In the genomic region with DNA sequence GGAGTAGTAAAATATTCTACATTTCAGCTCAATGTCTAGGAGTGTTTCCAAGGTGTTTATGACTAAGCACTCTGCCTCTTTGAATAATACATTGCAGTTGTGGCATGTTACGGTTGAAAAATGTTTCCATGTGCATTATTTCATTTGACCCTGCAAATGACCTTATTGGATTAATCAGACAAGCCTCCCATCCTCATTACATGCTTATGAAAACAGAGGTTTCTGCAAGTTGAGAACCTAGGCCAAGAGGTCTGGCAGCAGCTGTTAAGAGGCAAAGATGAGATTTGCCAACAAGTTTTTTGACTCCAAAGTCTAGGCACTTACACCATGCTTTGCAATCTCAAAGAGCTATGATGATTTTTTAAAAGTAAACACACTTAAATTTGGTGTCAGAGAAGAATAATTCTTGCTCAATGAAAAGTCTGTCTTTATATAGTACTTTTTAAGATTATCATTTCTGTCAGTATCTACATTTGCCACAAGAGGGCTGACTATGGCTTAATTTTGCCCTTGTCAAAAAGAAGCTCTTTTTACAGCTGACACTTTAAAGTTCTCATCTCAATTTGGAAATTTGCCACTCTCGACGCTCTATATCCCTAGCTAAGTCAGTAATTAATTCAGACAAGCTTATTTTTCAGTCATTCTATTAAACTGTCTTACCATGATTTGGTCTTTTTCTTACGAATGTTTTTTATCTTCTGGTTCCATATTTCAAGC, we compare ENCODE assay signal across 11 cellular contexts.
A peak's percentile ranks its signal among the peaks of the same experiment; 100 is the strongest.
DNase-seq lines count a peak whose midpoint lies in the region; ATAC-seq and TF ChIP-seq lines count a peak whose summit lies in the region.
"Had no signal": no experiment of that assay in that cellular context is flagged by ENCODE, and none has a peak within 500 bp of the region (broad histone marks: within the 10 kb centered on the region; RNA-seq: fewer than 3 reads in every experiment).

No MANE protein-coding gene starts in this region.

- H3K9ac ChIP-seq in Karpas-422 (ENCODE audit: low read length) (no peak overlapping the region), adipocyte (ENCODE audit: low read length) (no peak overlapping the region)

- no peaks in the 10 kb centered on the region for H3K4me1 Mint-ChIP-seq in nephron
- H3K4me1 Mint-ChIP-seq: central memory CD8-positive, alpha-beta T cell had no signal

- DNase-seq in GM03348 (ENCODE audit: low spot score) (peak; percentile 33), Karpas-422 (peak; percentile 58), adipocyte (ENCODE audit: low read depth) (peak; percentile 70), GF-D8 (lab: John Stamatoyannopoulos, UW) (no peak)
- no peak for DNase-seq in stimulated activated CD4-positive, alpha-beta T cell treated with anti-CD3 and anti-CD28 coated beads, Interleukin-4, amount 100 ng/mL, for 1 hour
- DNase-seq: posterior cingulate gyrus had no signal

- peaks cover 14% of the 10 kb centered on the region for H3K27me3 Mint-ChIP-seq in nephron (ENCODE audit: low read depth)
- H3K27me3 Mint-ChIP-seq: central memory CD8-positive, alpha-beta T cell had no signal

- no peaks in the 10 kb centered on the region for H4K20me1 ChIP-seq in Karpas-422 (ENCODE audit: insufficient read depth, low read depth, low read length)

- no peaks in the 10 kb centered on the region for H3K36me3 ChIP-seq in Karpas-422 (ENCODE audit: insufficient read depth, low read length)
- no peaks in the 10 kb centered on the region for H3K36me3 ChIP-seq in adipocyte (ENCODE audit: control insufficient read depth, insufficient read depth, low read length, severe bottlenecking)
- H3K36me3 ChIP-seq: tibial nerve had no signal

- H3K4me1 ChIP-seq in Karpas-422 (ENCODE audit: low read length) (no peaks in the 10 kb centered on the region), adipocyte (ENCODE audit: control insufficient read depth, insufficient read depth, low read length) (peaks cover 10% of the 10 kb centered on the region)
- H3K4me1 ChIP-seq: tibial nerve had no signal

- H3K4me2 ChIP-seq in Karpas-422 (ENCODE audit: low read depth, low read length, poor library complexity, severe bottlenecking) = no peak overlapping the region

- peak; percentile 50 to 69 (median 52) for TF ChIP-seq CTCF in nephron (IDR thresholded peaks at IDR 0.05; ENCODE audit: unreplicated experiment in 3 of 3)

- H3K36me3 Mint-ChIP-seq in nephron (ENCODE audit: low read depth) = no peaks in the 10 kb centered on the region

- no peaks in the 10 kb centered on the region for H3K9me2 ChIP-seq in Karpas-422 (replicated peaks; ENCODE audit: insufficient read depth, low read length)

- H3K27me3 ChIP-seq in Karpas-422 (ENCODE audit: low read length) (no peaks in the 10 kb centered on the region), adipocyte (replicated peaks; ENCODE audit: control insufficient read depth, insufficient read depth, low read length) (peaks cover 37% of the 10 kb centered on the region)
- H3K27me3 ChIP-seq: tibial nerve had no signal

- ATAC-seq in GM18498 (IDR thresholded peaks at IDR 0.05; ENCODE audit: unreplicated experiment) (no peak), HG02970 (IDR thresholded peaks at IDR 0.05; ENCODE audit: low FRiP score, unreplicated experiment) (no peak)

- no peak overlapping the region for H3K4me3 Mint-ChIP-seq in nephron
- H3K4me3 Mint-ChIP-seq: central memory CD8-positive, alpha-beta T cell had no signal

- no peak overlapping the region for H3K4me3 ChIP-seq in Karpas-422 (ENCODE audit: low read length)
- H3K4me3 ChIP-seq in adipocyte (ENCODE audit: low read length) = no peak overlapping the region
- H3K4me3 ChIP-seq: tibial nerve had no signal

- H2AFZ ChIP-seq in Karpas-422 (ENCODE audit: low read length) = no peak overlapping the region

- H3K27ac Mint-ChIP-seq in nephron = no peak overlapping the region

- H3K9me3 ChIP-seq in Karpas-422 (ENCODE audit: low read length) (no peaks in the 10 kb centered on the region), adipocyte (ENCODE audit: control insufficient read depth, low read length) (no peaks in the 10 kb centered on the region)
- H3K9me3 ChIP-seq: tibial nerve had no signal

- no peaks in the 10 kb centered on the region for H3K9me3 Mint-ChIP-seq in nephron
- H3K9me3 Mint-ChIP-seq: central memory CD8-positive, alpha-beta T cell had no signal

- no peak overlapping the region for H3K27ac ChIP-seq in Karpas-422 (ENCODE audit: low read length)
- H3K27ac ChIP-seq: tibial nerve had no signal

- H3K79me2 ChIP-seq in Karpas-422 (ENCODE audit: low read length) = no peaks in the 10 kb centered on the region

Comparison
In these comparisons a context has a peak if more than half of its experiments do, and no peak if none do; other contexts are left out.
1. DNase-seq: peak in GM03348 (single experiment), Karpas-422 (single experiment) and adipocyte (single experiment); none in stimulated activated CD4-positive, alpha-beta T cell treated with anti-CD3 and anti-CD28 coated beads, Interleukin-4, amount 100 ng/mL, for 1 hour (single experiment) and GF-D8 (single experiment).